In the genomic region with DNA sequence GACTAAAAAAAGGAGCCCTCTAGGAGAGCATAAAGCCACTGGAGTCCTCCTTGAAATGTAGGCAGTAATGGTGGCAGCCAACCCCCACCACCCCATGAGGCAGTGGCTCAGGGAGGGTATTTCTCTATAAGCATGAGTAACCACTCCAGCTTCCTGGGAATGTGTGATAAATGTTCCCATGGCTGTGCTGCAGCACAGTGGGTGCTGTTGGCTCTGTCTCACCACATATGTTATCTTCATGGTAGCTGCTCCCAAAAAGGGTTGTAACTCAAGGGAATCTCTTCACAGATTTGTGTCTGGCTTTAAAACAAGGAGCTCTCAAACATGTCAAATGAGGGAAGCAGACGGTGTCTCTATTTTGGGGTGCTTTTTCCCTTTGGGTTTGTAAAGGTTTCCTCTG, we compare ENCODE assay signal across 16 cellular contexts. TPM values are rescaled to one million over a fixed set of nuclear protein-coding genes. Genes with fewer than 3 reads are reported as not detected.
DNase-seq lines count a peak whose midpoint lies in the region; ATAC-seq, FAIRE-seq and TF ChIP-seq lines count a peak whose summit lies in the region.
"Had no signal": no experiment of that assay in that cellular context is flagged by ENCODE, and none has a peak within 500 bp of the region (broad histone marks: within the 10 kb centered on the region; RNA-seq: fewer than 3 reads in every experiment).

No MANE protein-coding gene starts in this region.

- H3K36me3 ChIP-seq in lower lobe of right lung, result no peaks in the 10 kb centered on the region
- no peaks in the 10 kb centered on the region for H3K36me3 ChIP-seq in aorta (ENCODE audit: control insufficient read depth in 1 of 2, insufficient read depth in 2 of 2, low read length in 1 of 2)
- H3K36me3 ChIP-seq: ovary had no signal

- intact Hi-C loops in lower lobe of right lung (cut with DNase I), result no loop called here
- intact Hi-C loops in aorta (cut with DNase I), result no loop called here

- TF ChIP-seq POLR2A in H54 (IDR thresholded peaks at IDR 0.05; ENCODE audit: low read depth, low read length), result no peak

- FAIRE-seq in H54 (lab: Jason Lieb, UNC), result peak; percentile 91
- FAIRE-seq: G401.6 had no signal

- ATAC-seq in lower lobe of right lung (no peak), aorta (ENCODE audit: low FRiP score) (no peak)
- ATAC-seq: body of pancreas; CD8-positive, alpha-beta T cell had no signal

- H3K27me3 ChIP-seq in lower lobe of right lung (ENCODE audit: low read depth) (peaks cover 7% of the 10 kb centered on the region), aorta (ENCODE audit: control insufficient read depth in 1 of 2, insufficient read depth in 2 of 2, low read length in 1 of 2) (peaks cover 0 to 1% of the 10 kb centered on the region in 2 donors)
- H3K27me3 ChIP-seq: body of pancreas, ovary had no signal

- WGBS in aorta, 2 donors, result 19 to 27% methylated on average over 1 of the region's 1 CpG

- H3K4me1 ChIP-seq in lower lobe of right lung (no peaks in the 10 kb centered on the region), aorta (ENCODE audit: control insufficient read depth in 1 of 2, insufficient read depth in 2 of 2, low read length in 2 of 2) (no peaks in the 10 kb centered on the region)
- H3K4me1 ChIP-seq: body of pancreas had no signal

- H3K9me3 ChIP-seq in lower lobe of right lung, result no peaks in the 10 kb centered on the region
- no peaks in the 10 kb centered on the region for H3K9me3 ChIP-seq in aorta (ENCODE audit: control insufficient read depth, low read length)
- H3K9me3 ChIP-seq: body of pancreas, ovary had no signal

- DNase-seq in H54 (ENCODE audit: insufficient read length, low spot score) (peak; percentile 34), astrocyte of the hippocampus (ENCODE audit: low read depth, low spot score) (peak; percentile 80), inferior parietal cortex (ENCODE audit: extremely low spot score) (peak; percentile 65), superior temporal gyrus (ENCODE audit: extremely low spot score) (peak; percentile 69), lower lobe of right lung (no peak), aorta (no peak), SW 1271 (lab: John Stamatoyannopoulos, UW) (no peak)
- DNase-seq: activated CD4-positive, CD25-positive, alpha-beta regulatory T cell; activated gamma-delta T cell; body of pancreas; CD8-positive, alpha-beta T cell; NCI-H187 treated with DMSO at 0.1 percent for 48 hours; NCI-H69; ovary; T-helper 1 cell had no signal

- H3K27ac ChIP-seq in lower lobe of right lung (no peak overlapping the region), aorta (ENCODE audit: low read depth in 1 of 2, low read length in 2 of 2) (no peak overlapping the region)
- H3K27ac ChIP-seq: body of pancreas, ovary had no signal

- no peak overlapping the region for H3K4me3 ChIP-seq in lower lobe of right lung
- no peak overlapping the region for H3K4me3 ChIP-seq in aorta (ENCODE audit: low read length in 2 of 2)
- H3K4me3 ChIP-seq: body of pancreas, ovary had no signal

- no peak for TF ChIP-seq CTCF in lower lobe of right lung (IDR thresholded peaks at IDR 0.05)

RNA-seq across cellular contexts. Expression of a gene that starts 7.5 kb away (rescaled TPM):
- total RNA-seq in lower lobe of right lung, result 91.0 TPM
- total RNA-seq in aorta, result 10 to 100 TPM; 33.9 to 89.4 TPM
- polyA plus RNA-seq in aorta, result 1 to 10 TPM; 3.2 to 6.3 TPM

Comparison
In these comparisons a context has a peak if more than half of its experiments do, and no peak if none do; other contexts are left out.
1. DNase-seq: peak in H54 (single experiment), astrocyte of the hippocampus (single experiment), inferior parietal cortex (single experiment) and superior temporal gyrus (single experiment); none in lower lobe of right lung (single experiment), aorta (0 of 2) and SW 1271 (0 of 2).